In the genomic region with DNA sequence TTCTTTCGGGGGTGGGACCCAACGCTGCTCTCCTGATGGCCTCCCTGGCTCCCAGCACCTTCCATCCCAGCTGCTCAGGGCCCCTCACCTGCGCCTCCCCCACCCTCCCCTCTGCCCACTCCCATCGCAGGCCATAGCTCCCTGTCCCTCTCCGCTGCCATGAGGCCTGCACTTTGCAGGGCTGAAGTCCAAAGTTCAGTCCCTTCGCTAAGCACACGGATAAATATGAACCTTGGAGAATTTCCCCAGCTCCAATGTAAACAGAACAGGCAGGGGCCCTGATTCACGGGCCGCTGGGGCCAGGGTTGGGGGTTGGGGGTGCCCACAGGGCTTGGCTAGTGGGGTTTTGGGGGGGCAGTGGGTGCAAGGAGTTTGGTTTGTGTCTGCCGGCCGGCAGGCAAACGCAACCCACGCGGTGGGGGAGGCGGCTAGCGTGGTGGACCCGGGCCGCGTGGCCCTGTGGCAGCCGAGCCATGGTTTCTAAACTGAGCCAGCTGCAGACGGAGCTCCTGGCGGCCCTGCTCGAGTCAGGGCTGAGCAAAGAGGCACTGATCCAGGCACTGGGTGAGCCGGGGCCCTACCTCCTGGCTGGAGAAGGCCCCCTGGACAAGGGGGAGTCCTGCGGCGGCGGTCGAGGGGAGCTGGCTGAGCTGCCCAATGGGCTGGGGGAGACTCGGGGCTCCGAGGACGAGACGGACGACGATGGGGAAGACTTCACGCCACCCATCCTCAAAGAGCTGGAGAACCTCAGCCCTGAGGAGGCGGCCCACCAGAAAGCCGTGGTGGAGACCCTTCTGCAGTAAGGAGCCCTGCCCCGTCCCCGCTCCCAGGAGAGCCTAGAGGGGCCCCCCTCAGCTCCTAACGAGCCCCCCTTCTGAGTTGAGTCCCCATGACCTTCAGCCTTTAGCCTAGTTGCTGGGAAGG, we compare ENCODE assay signal across 19 cellular contexts. TPM values are rescaled to one million over a fixed set of nuclear protein-coding genes. Genes with fewer than 3 reads are reported as not detected.
DNase-seq lines count a peak whose midpoint lies in the region; ATAC-seq, FAIRE-seq and TF ChIP-seq lines count a peak whose summit lies in the region.
"Had no signal": no experiment of that assay in that cellular context is flagged by ENCODE, and none has a peak within 500 bp of the region (broad histone marks: within the 10 kb centered on the region; RNA-seq: fewer than 3 reads in every experiment).

Gene HNF1A (plus strand): TSS at position 248 of the 924 bp plus-strand sequence. CDS start 226 bp downstream, at position 474.

- POLR2A ChIA-PET in H1 (lab: Charles Lee; ENCODE audit: partially characterized antibody), result interaction anchor here (0.9 to 1.1 kb wide), 2 partner anchors 18 to 38 kb away, joined by 3 read pairs; partner anchors contain the start of gene C12orf43

- no peak within 1 kb of the TSS for H3K56ac ChIP-seq in H1 (replicated peaks; ENCODE audit: insufficient read length, low read depth, low read length)

- H3K27ac ChIP-seq in H1 (ENCODE audit: low read depth, low read length) (no peak within 1 kb of the TSS), stomach smooth muscle (ENCODE audit: low read length) (peak within 1 kb of the TSS; percentile 18), WERI-Rb-1 (no peak within 1 kb of the TSS)
- H3K27ac ChIP-seq: prostate gland had no signal

- no peak within 1 kb of the TSS for H4K91ac ChIP-seq in H1 (replicated peaks; ENCODE audit: insufficient read length, low read length)

- H3K14ac ChIP-seq in H1 (ENCODE audit: insufficient read length), result no peak within 1 kb of the TSS

- no peak within 1 kb of the TSS for H3K4me2 ChIP-seq in H1 (ENCODE audit: insufficient read depth in 1 of 2, low read depth in 2 of 2, low read length in 2 of 2)

- peak; percentile 67 for DNase-seq in HuH-7 (ENCODE audit: low spot score)
- no peak for DNase-seq in H1 (ENCODE audit: low read depth in 1 of 2, low spot score in 2 of 2)
- peak; percentile 56 for DNase-seq in mucosa of gallbladder (ENCODE audit: low spot score)
- no peak for DNase-seq in WERI-Rb-1
- no peak for DNase-seq in OCI-M2 (lab: John Stamatoyannopoulos, UW; ENCODE audit: unreplicated experiment)
- DNase-seq in HK-2 (ENCODE audit: unreplicated experiment), result no peak
- DNase-seq: activated CD4-positive, alpha-beta T cell treated with anti-CD3 and anti-CD28 coated beads, Interleukin-2, amount 50 U/mL, for 4 hours; activated naive CD8-positive, alpha-beta T cell treated with anti-CD3 and anti-CD28 coated beads for 36 hours; activated T-cell treated with anti-CD3 and anti-CD28 coated beads, Interleukin-2, amount 50 U/mL, for 1 hour; kidney glomerular epithelial cell; NCI-H187; NCI-H446 had no signal

- H3K36me3 ChIP-seq in H1 (ENCODE audit: control insufficient read depth in 2 of 4, insufficient read depth in 4 of 4, low read length in 3 of 4) (no peaks in the 10 kb centered on the region), stomach smooth muscle (ENCODE audit: control insufficient read depth in 2 of 2, insufficient read depth in 2 of 2, low read length in 2 of 2) (no peaks in the 10 kb centered on the region), WERI-Rb-1 (no peaks in the 10 kb centered on the region)
- H3K36me3 ChIP-seq: prostate gland had no signal

- TF ChIP-seq POLR2A in H1 (IDR thresholded peaks at IDR 0.05; ENCODE audit: control extremely low read depth in 1 of 2, low read depth in 2 of 2, low read length in 2 of 2), result no peak

- 95% methylated on average over 22 of the region's 40 CpGs; no CpG with 5 or more reads in 1 of the 2 experiments for WGBS in H1 (ENCODE audit: extremely low coverage in 1 of 2, insufficient coverage in 1 of 2, insufficient read length in 1 of 2, insufficient replicate concordance in 2 of 2, low coverage in 1 of 2, low lambda C conversion rate in 2 of 2, missing lambda C conversion rate in 1 of 2), 2 experiments

- TF ChIP-seq EP300 in H1 (IDR thresholded peaks at IDR 0.05; ENCODE audit: borderline replicate concordance in 1 of 2, low read depth in 2 of 2, low read length in 2 of 2), result no peak

- no peaks in the 10 kb centered on the region for H4K20me1 ChIP-seq in H1 (replicated peaks in 1 of 2; ENCODE audit: control insufficient read depth in 1 of 2, insufficient read depth in 2 of 2, low read length in 2 of 2)

- no peak within 1 kb of the TSS for H2BK15ac ChIP-seq in H1 (ENCODE audit: low read length)

- no peaks in the 10 kb centered on the region for H3K79me2 ChIP-seq in H1 (ENCODE audit: control insufficient read depth in 1 of 2, insufficient read depth in 2 of 2, low read length in 2 of 2)

- H2AK5ac ChIP-seq in H1 (ENCODE audit: low read depth, low read length), result no peak within 1 kb of the TSS

- no peaks in the 10 kb centered on the region for H3K27me3 ChIP-seq in H1 (replicated peaks in 1 of 4; ENCODE audit: control insufficient read depth in 3 of 4, extremely low read depth in 1 of 4, insufficient read depth in 3 of 4, low read length in 3 of 4)
- H3K27me3 ChIP-seq in stomach smooth muscle (ENCODE audit: control insufficient read depth in 1 of 2, insufficient read depth in 2 of 2, low read length in 2 of 2), result no peaks in the 10 kb centered on the region
- no peaks in the 10 kb centered on the region for H3K27me3 ChIP-seq in WERI-Rb-1 (ENCODE audit: insufficient read depth, low read depth, severe bottlenecking)

- FAIRE-seq in H1 (lab: Jason Lieb, UNC), result no peak
- FAIRE-seq: HTR-8/SVneo had no signal

- no peak within 1 kb of the TSS for H3K18ac ChIP-seq in H1 (ENCODE audit: extremely low read depth, low read length)

- H4K5ac ChIP-seq in H1 (ENCODE audit: insufficient read length, low read depth, low read length), result no peak within 1 kb of the TSS

- CTCF ChIA-PET in H1 (lab: Charles Lee; ENCODE audit: partially characterized antibody), result interaction anchor here (0.6 to 2.9 kb wide), 11 partner anchors 22 to 395 kb away, joined by 3 to 24 read pairs (median 3); no protein-coding TSS in a partner anchor

- H2BK120ac ChIP-seq in H1 (replicated peaks; ENCODE audit: low read depth, low read length), result no peak within 1 kb of the TSS

- no peaks in the 10 kb centered on the region for H3K79me1 ChIP-seq in H1 (ENCODE audit: low read depth, low read length)

- H3K4me3 ChIP-seq in H1 (ENCODE audit: extremely low read depth in 1 of 4, insufficient read depth in 2 of 4, low read depth in 3 of 4, low read length in 4 of 4) (no peak within 1 kb of the TSS), stomach smooth muscle (ENCODE audit: low read length in 2 of 2) (no peak within 1 kb of the TSS), WERI-Rb-1 (ENCODE audit: low read depth, low read length) (no peak within 1 kb of the TSS)
- H3K4me3 ChIP-seq: prostate gland had no signal

- H4K8ac ChIP-seq in H1 (ENCODE audit: extremely low read depth, insufficient read depth, low read length), result 0 out of 2 replicates have a peak within 1 kb of the TSS, but pooled peaks have one; percentile 40

- H2BK5ac ChIP-seq in H1 (ENCODE audit: low read depth, low read length), result no peak within 1 kb of the TSS

- H3K4ac ChIP-seq in H1 (replicated peaks; ENCODE audit: insufficient read length, low read depth, low read length), result peak within 1 kb of the TSS; percentile 69

- H2BK12ac ChIP-seq in H1 (ENCODE audit: low read depth, low read length), result no peak within 1 kb of the TSS

- no peak within 1 kb of the TSS for H3K9ac ChIP-seq in H1 (replicated peaks in 1 of 4; ENCODE audit: extremely low read depth in 1 of 4, low read depth in 3 of 4, low read length in 3 of 4)
- H3K9ac ChIP-seq in stomach smooth muscle (ENCODE audit: low read length in 2 of 2), result no peak within 1 kb of the TSS

- no peak for TF ChIP-seq CTCF in H1 (IDR thresholded peaks at IDR 0.05; ENCODE audit: control extremely low read depth in 1 of 3, insufficient read depth in 1 of 3, low read depth in 1 of 3, low read length in 3 of 3)
- no peak for TF ChIP-seq CTCF in WERI-Rb-1 (IDR thresholded peaks at IDR 0.05; ENCODE audit: low read depth, low read length)

- H3K4me1 ChIP-seq in H1 (replicated peaks in 1 of 4; ENCODE audit: control insufficient read depth in 3 of 4, insufficient read depth in 4 of 4, low read length in 3 of 4) (peaks cover 0 to 5% (median 1%) of the 10 kb centered on the region in 4 experiments; a peak in 3 of 7 replicates), stomach smooth muscle (ENCODE audit: control insufficient read depth, insufficient read depth, low read length) (peaks cover 7% of the 10 kb centered on the region)
- H3K4me1 ChIP-seq: prostate gland had no signal

- H2AFZ ChIP-seq in H1 (ENCODE audit: low read length), result no peak within 1 kb of the TSS; the same call in 1 of the 2 replicates

- no peak for TF ChIP-seq RAD21 in H1 (IDR thresholded peaks at IDR 0.05 in 1 of 2, conservative IDR thresholded peaks at IDR 0.05 in 1 of 2; ENCODE audit: low read depth in 2 of 2, low read length in 2 of 2)

- no peak for ATAC-seq in GM21576 (IDR thresholded peaks at IDR 0.05; ENCODE audit: unreplicated experiment)

- no peaks in the 10 kb centered on the region for H3K9me3 ChIP-seq in H1 (ENCODE audit: insufficient read depth in 2 of 2, low read depth in 1 of 2, low read length in 1 of 2)
- no peaks in the 10 kb centered on the region for H3K9me3 ChIP-seq in stomach smooth muscle (ENCODE audit: control insufficient read depth in 2 of 2, low read length in 2 of 2)
- no peaks in the 10 kb centered on the region for H3K9me3 ChIP-seq in WERI-Rb-1 (ENCODE audit: severe bottlenecking)
- H3K9me3 ChIP-seq: prostate gland had no signal

- no peaks in the 10 kb centered on the region for H3K23me2 ChIP-seq in H1 (ENCODE audit: low read depth, low read length)

- H3K23ac ChIP-seq in H1 (ENCODE audit: insufficient read length), result no peak within 1 kb of the TSS

- 0 out of 2 replicates have a peak within 1 kb of the TSS, but pooled peaks have one; percentile 21 for H2BK20ac ChIP-seq in H1 (ENCODE audit: low read length)

TF ChIP-seq in H1, 55 proteins besides CTCF, POLR2A, EP300 and RAD21 (continues in another document):
- no peak for TF ChIP-seq TCF12 (IDR thresholded peaks at IDR 0.05; ENCODE audit: low read depth, low read length)
- no peak for TF ChIP-seq POLR2AphosphoS5 (IDR thresholded peaks at IDR 0.05; ENCODE audit: low read depth, low read length)
- no peak for TF ChIP-seq NRF1 (IDR thresholded peaks at IDR 0.05; ENCODE audit: low read depth, low read length)
- TF ChIP-seq CTBP2 (IDR thresholded peaks at IDR 0.05; ENCODE audit: borderline replicate concordance, insufficient read depth, insufficient read length, low read length), result no peak
- TF ChIP-seq GABPA (IDR thresholded peaks at IDR 0.05; ENCODE audit: borderline replicate concordance, insufficient read depth, low read length), result no peak
- TF ChIP-seq ASH2L (IDR thresholded peaks at IDR 0.05; ENCODE audit: low read length), result no peak

RNA-seq across cellular contexts. Expression of gene HNF1A, which starts in this region (rescaled TPM):
- not detected in 2 replicates for total RNA-seq in H1 (2021; fragmentation: NEBNext Ultra II Directional; extraction: Animal tissue kit (Norgen Biotek cat#: 25700))
- polyA plus RNA-seq in H1 (2011; rRNA removed), result 0.02 TPM in 1 of 2 replicates, not detected in the other
- 0.08 TPM for polyA plus RNA-seq in H1 (2011; cell fraction: cytosol; rRNA removed)
- not detected for polyA plus RNA-seq in H1 (2011; cell fraction: nucleus; rRNA removed)
- polyA plus RNA-seq in H1 (2012, experiment 1 of 2), result 0.50 TPM in 1 of 4 replicates, not detected in the others
- not detected for polyA plus RNA-seq in H1 (2012, experiment 2 of 2)
- 0.02 TPM for polyA plus RNA-seq in H1 (2013, experiment 1 of 2)
- polyA plus RNA-seq in H1 (2013, experiment 2 of 2), result not detected
- not detected in 2 replicates for polyA minus RNA-seq in H1 (2011; rRNA and poly(A)+ RNA removed)
- polyA minus RNA-seq in H1 (2011; cell fraction: cytosol; rRNA and poly(A)+ RNA removed), result not detected
- not detected for polyA minus RNA-seq in H1 (2011; cell fraction: nucleus; rRNA and poly(A)+ RNA removed)
- 12.0 TPM for total RNA-seq in mucosa of gallbladder
- total RNA-seq: activated naive CD8-positive, alpha-beta T cell treated with anti-CD3 and anti-CD28 coated beads for 36 hours; MCF 10A; SK-MEL-5 had no signal
- polyA plus RNA-seq: BJ had no signal

Comparison
In these comparisons a context has a peak if more than half of its experiments do, and no peak if none do; other contexts are left out.
1. RNA of gene HNF1A (total RNA-seq): 12.0 TPM in mucosa of gallbladder (single experiment); not detected in H1; every median in the first group is over 10 times any median in the second.
2. DNase-seq: peak in HuH-7 (single experiment) and mucosa of gallbladder (single experiment); none in H1 (0 of 2), WERI-Rb-1 (single experiment), OCI-M2 (single experiment) and HK-2 (single experiment).